In the genomic region with DNA sequence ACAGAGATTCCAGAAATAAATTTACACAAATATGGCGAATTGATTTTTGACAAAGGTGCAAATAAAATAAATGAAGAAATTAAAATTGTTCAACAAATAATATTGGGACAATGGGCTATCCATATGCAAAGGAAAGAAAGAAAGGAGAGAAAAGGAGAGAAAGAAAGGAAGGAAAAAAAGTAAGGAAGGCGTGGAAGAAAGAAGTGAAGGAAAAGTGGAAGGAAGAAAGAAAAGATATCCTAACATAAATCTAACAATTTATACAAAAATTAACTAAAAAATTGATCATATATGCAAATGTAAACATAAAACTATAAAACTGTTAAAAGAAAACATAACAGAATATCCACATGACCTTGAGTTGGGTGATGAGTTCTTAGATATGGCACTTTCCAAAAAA, we compare ENCODE assay signal across 15 cellular contexts.
"Had no signal": no experiment of that assay in that cellular context is flagged by ENCODE, and none has a peak within 500 bp of the region (broad histone marks: within the 10 kb centered on the region; RNA-seq: fewer than 3 reads in every experiment).

No MANE protein-coding gene starts in this region.

- H3K9me3 ChIP-seq: thyroid gland, uterus had no signal

- H3K9ac ChIP-seq: parathyroid adenoma had no signal

- H3K27ac Mint-ChIP-seq: activated CD4-positive, alpha-beta memory T cell treated with anti-CD3 and anti-CD28 coated beads, Interleukin-2, amount 10 ng/mL, durations not matched to agents 7 days and 5 days; activated naive CD4-positive, alpha-beta T cell treated with anti-CD3 and anti-CD28 coated beads, Interleukin-2, amount 10 ng/mL, durations not matched to agents 7 days and 5 days had no signal

- H3K36me3 ChIP-seq: gastroesophageal sphincter, thyroid gland, uterus had no signal

- H2AFZ ChIP-seq: parathyroid adenoma had no signal

- H3K4me3 ChIP-seq: body of pancreas, gastroesophageal sphincter, skin epidermis, thyroid gland, uterus had no signal

- H3K4me1 ChIP-seq: body of pancreas, gastroesophageal sphincter, parathyroid adenoma, thyroid gland, uterus had no signal

- H3K79me2 ChIP-seq: parathyroid adenoma had no signal

- H3K27ac ChIP-seq: body of pancreas, epithelial cell of prostate, gastroesophageal sphincter, parathyroid adenoma, skin epidermis, thyroid gland, uterus had no signal

- ATAC-seq: body of pancreas, gastroesophageal sphincter, left ventricle myocardium superior had no signal

- H3K4me3 Mint-ChIP-seq: activated naive CD4-positive, alpha-beta T cell treated with anti-CD3 and anti-CD28 coated beads, Interleukin-2, amount 10 ng/mL, durations not matched to agents 7 days and 5 days; central memory CD8-positive, alpha-beta T cell had no signal

- H3K4me1 Mint-ChIP-seq: central memory CD8-positive, alpha-beta T cell had no signal

- H3K9me3 Mint-ChIP-seq: central memory CD8-positive, alpha-beta T cell had no signal

- DNase-seq: activated CD4-positive, alpha-beta memory T cell treated with anti-CD3 and anti-CD28 coated beads, Interleukin-2, amount 10 ng/mL, durations not matched to agents 7 days and 5 days; activated CD4-positive, alpha-beta T cell treated with anti-CD3 and anti-CD28 coated beads for 1 hour; activated naive CD4-positive, alpha-beta T cell treated with anti-CD3 and anti-CD28 coated beads, Interleukin-2, amount 10 ng/mL, durations not matched to agents 7 days and 5 days; body of pancreas; cortex of kidney; effector CD8-positive, alpha-beta T cell; left ventricle myocardium superior; T-helper 9 cell; thyroid gland; uterus had no signal
